Comparison of ENCODE assay signal across 11 cellular contexts in genomic region chr18:12253517-12254136, GRCh38. TPM values are rescaled to one million over a fixed set of nuclear protein-coding genes. Genes with fewer than 3 reads are reported as not detected.
DNase-seq lines count a peak whose midpoint lies in the region; ATAC-seq and TF ChIP-seq lines count a peak whose summit lies in the region.
"Had no signal": no experiment of that assay in that cellular context is flagged by ENCODE, and none has a peak within 500 bp of the region (broad histone marks: within the 10 kb centered on the region; RNA-seq: fewer than 3 reads in every experiment).

No MANE protein-coding gene starts in this region.

- H3F3A ChIP-seq in GM23338 (replicated peaks; ENCODE audit: low read depth): peaks cover 4% of the 10 kb centered on the region; the same call in 1 of the 2 replicates

- peak overlapping the region; percentile 74 for H3K4me3 Mint-ChIP-seq in GM23338
- H3K4me3 Mint-ChIP-seq in activated CD4-positive, alpha-beta memory T cell treated with anti-CD3 and anti-CD28 coated beads for 36 hours: no peak overlapping the region
- no peak overlapping the region for H3K4me3 Mint-ChIP-seq in activated CD8-positive, alpha-beta T cell treated with anti-CD3 and anti-CD28 coated beads for 36 hours
- H3K4me3 Mint-ChIP-seq: activated naive CD8-positive, alpha-beta T cell had no signal

- POLR2A ChIA-PET in activated CD4-positive, alpha-beta memory T cell treated with anti-CD3 and anti-CD28 coated beads for 36 hours (lab: Charles Lee): no interaction called here
- POLR2A ChIA-PET in activated CD8-positive, alpha-beta T cell treated with anti-CD3 and anti-CD28 coated beads for 36 hours (lab: Charles Lee): no interaction called here

- TF ChIP-seq CTCF in GM23338 (conservative IDR thresholded peaks at IDR 0.05; ENCODE audit: low read depth in 2 of 2) (no peak), astrocyte of the spinal cord (IDR thresholded peaks at IDR 0.05; ENCODE audit: low read depth, low read length) (no peak)
- no peak for TF ChIP-seq CTCF in activated CD8-positive, alpha-beta T cell treated with anti-CD3 and anti-CD28 coated beads for 36 hours (IDR thresholded peaks at IDR 0.05)

- peaks cover 65% of the 10 kb centered on the region for H3K27me3 Mint-ChIP-seq in GM23338 (ENCODE audit: insufficient read depth, low read depth, poor library complexity)
- peaks cover 54% of the 10 kb centered on the region for H3K27me3 Mint-ChIP-seq in activated CD4-positive, alpha-beta memory T cell treated with anti-CD3 and anti-CD28 coated beads for 36 hours
- H3K27me3 Mint-ChIP-seq in activated CD8-positive, alpha-beta T cell treated with anti-CD3 and anti-CD28 coated beads for 36 hours: peaks cover 53% of the 10 kb centered on the region

- in situ Hi-C loops in astrocyte of the spinal cord (cut with HindIII; ENCODE audit: low sequenced_read_pairs): no loop called here

- no peak overlapping the region for H3K27ac ChIP-seq in GM23338 (ENCODE audit: low read depth)
- H3K27ac ChIP-seq: HL-60 had no signal

- peaks cover 16% of the 10 kb centered on the region; the same call in 1 of the 2 replicates for H3K4me1 ChIP-seq in GM23338 (ENCODE audit: insufficient read depth)

- H3K36me3 ChIP-seq in GM23338 (ENCODE audit: insufficient read depth): no peaks in the 10 kb centered on the region; the same call in 1 of the 2 replicates

- peak; percentile 60 for DNase-seq in GM23338 (ENCODE audit: low spot score)
- no peak for DNase-seq in astrocyte of the spinal cord (ENCODE audit: low read depth, low spot score)
- no peak for DNase-seq in sciatic nerve (ENCODE audit: low spot score)
- no peak for DNase-seq in activated CD4-positive, alpha-beta memory T cell treated with anti-CD3 and anti-CD28 coated beads for 36 hours
- DNase-seq in stimulated activated CD4-positive, alpha-beta T cell treated with anti-CD3 and anti-CD28 coated beads, Interleukin-1b, Interleukin-23, amount 100 ng/mL, for 48 hours: no peak
- no peak for DNase-seq in NCI-H774 (lab: John Stamatoyannopoulos, UW)
- no peak for DNase-seq in activated CD8-positive, alpha-beta T cell treated with anti-CD3 and anti-CD28 coated beads for 36 hours
- DNase-seq: NCI-H446 treated with DMSO at 0.1 percent for 48 hours had no signal

- no peaks in the 10 kb centered on the region for H3K9me2 ChIP-seq in GM23338 (ENCODE audit: insufficient read depth)

- CTCF ChIA-PET in activated CD4-positive, alpha-beta memory T cell treated with anti-CD3 and anti-CD28 coated beads for 36 hours (lab: Charles Lee): no interaction called here
- CTCF ChIA-PET in activated CD8-positive, alpha-beta T cell treated with anti-CD3 and anti-CD28 coated beads for 36 hours (lab: Charles Lee): interaction anchor here (2.2 to 4.0 kb wide), 2 partner anchors 17 to 18 kb away, joined by 8 to 21 read pairs; no protein-coding TSS in a partner anchor

- H3K9me3 Mint-ChIP-seq in GM23338: no peaks in the 10 kb centered on the region; the same call in 2 of the 3 replicates
- H3K9me3 Mint-ChIP-seq in activated CD4-positive, alpha-beta memory T cell treated with anti-CD3 and anti-CD28 coated beads for 36 hours: no peaks in the 10 kb centered on the region
- H3K9me3 Mint-ChIP-seq in activated CD8-positive, alpha-beta T cell treated with anti-CD3 and anti-CD28 coated beads for 36 hours: no peaks in the 10 kb centered on the region

- H3K4me2 ChIP-seq in GM23338: peak overlapping the region; percentile 98

- intact Hi-C loops in sciatic nerve (cut with DNase I): no loop called here
- intact Hi-C loops in activated CD4-positive, alpha-beta memory T cell treated with anti-CD3 and anti-CD28 coated beads for 36 hours (cut with micrococcal nuclease): no loop called here
- intact Hi-C loops in activated CD8-positive, alpha-beta T cell treated with anti-CD3 and anti-CD28 coated beads for 36 hours (cut with micrococcal nuclease): no loop called here

- H3K4me1 Mint-ChIP-seq in GM23338: peaks cover 20% of the 10 kb centered on the region
- H3K4me1 Mint-ChIP-seq in activated CD4-positive, alpha-beta memory T cell treated with anti-CD3 and anti-CD28 coated beads for 36 hours (ENCODE audit: low read depth): no peaks in the 10 kb centered on the region
- H3K4me1 Mint-ChIP-seq in activated CD8-positive, alpha-beta T cell treated with anti-CD3 and anti-CD28 coated beads for 36 hours (ENCODE audit: low read depth): no peaks in the 10 kb centered on the region

- H3K79me2 ChIP-seq in GM23338 (replicated peaks; ENCODE audit: insufficient read depth): no peaks in the 10 kb centered on the region

- H4K20me1 ChIP-seq in GM23338 (replicated peaks; ENCODE audit: insufficient read depth): no peaks in the 10 kb centered on the region

- H3K4me3 ChIP-seq in GM23338: peak overlapping the region; percentile 72
- H3K4me3 ChIP-seq in astrocyte of the spinal cord (ENCODE audit: low read depth, low read length): peak overlapping the region; percentile 5
- H3K4me3 ChIP-seq in iPS-18c (ENCODE audit: insufficient read depth, low read depth, low read length): peak overlapping the region; percentile 50

- H3K27ac Mint-ChIP-seq in GM23338: no peak overlapping the region
- no peak overlapping the region for H3K27ac Mint-ChIP-seq in activated CD4-positive, alpha-beta memory T cell treated with anti-CD3 and anti-CD28 coated beads for 36 hours
- no peak overlapping the region for H3K27ac Mint-ChIP-seq in activated CD8-positive, alpha-beta T cell treated with anti-CD3 and anti-CD28 coated beads for 36 hours
- H3K27ac Mint-ChIP-seq: activated naive CD8-positive, alpha-beta T cell had no signal

- no peaks in the 10 kb centered on the region for H3K9me3 ChIP-seq in iPS-18c (ENCODE audit: control insufficient read depth, insufficient read depth, low read length)

- peak overlapping the region; percentile 99 for H2AFZ ChIP-seq in GM23338

- H3K36me3 Mint-ChIP-seq in GM23338 (ENCODE audit: low read depth): no peaks in the 10 kb centered on the region
- no peaks in the 10 kb centered on the region for H3K36me3 Mint-ChIP-seq in activated CD4-positive, alpha-beta memory T cell treated with anti-CD3 and anti-CD28 coated beads for 36 hours
- no peaks in the 10 kb centered on the region for H3K36me3 Mint-ChIP-seq in activated CD8-positive, alpha-beta T cell treated with anti-CD3 and anti-CD28 coated beads for 36 hours (ENCODE audit: low read depth)
- H3K36me3 Mint-ChIP-seq: activated naive CD8-positive, alpha-beta T cell had no signal

- peak; percentile 55 for ATAC-seq in GM23338
- peak; percentile 12 for ATAC-seq in sciatic nerve
- ATAC-seq in activated CD8-positive, alpha-beta T cell treated with anti-CD3 and anti-CD28 coated beads for 36 hours: no peak

- peaks cover 67% of the 10 kb centered on the region for H3K27me3 ChIP-seq in GM23338 (ENCODE audit: insufficient read depth)

TF ChIP-seq in GM23338, 12 proteins besides CTCF, POLR2A, EP300 and RAD21:
- TF ChIP-seq POLR2AphosphoS5 (IDR thresholded peaks at IDR 0.05; ENCODE audit: low read depth) (no peak), EZH2 (IDR thresholded peaks at IDR 0.05; ENCODE audit: low read depth, unreplicated experiment) (peak; percentile 77)

RNA-seq across cellular contexts. Expression of gene CIDEA, which starts 0.5 kb away (rescaled TPM):
- not detected in 2 replicates for total RNA-seq in GM23338 (2014; rRNA removed; shearing (Covaris generic))
- 0.45 TPM in 1 of 2 replicates, not detected in the other for polyA plus RNA-seq in GM23338 (2016; fragmentation: Nextera tagmentation; extraction: Ambion mirVana)
- 5.0 TPM for total RNA-seq in sciatic nerve
- not detected for total RNA-seq in activated CD4-positive, alpha-beta memory T cell treated with anti-CD3 and anti-CD28 coated beads for 36 hours
- total RNA-seq in activated CD8-positive, alpha-beta T cell treated with anti-CD3 and anti-CD28 coated beads for 36 hours: not detected

RNA-seq across cellular contexts. Expression of gene TUBB6, which starts 54.4 kb away (rescaled TPM):
- 282 and 329 TPM in 2 replicates for total RNA-seq in GM23338 (2014; rRNA removed; shearing (Covaris generic))
- polyA plus RNA-seq in GM23338 (2016; fragmentation: Nextera tagmentation; extraction: Ambion mirVana): 136 and 148 TPM in 2 replicates
- total RNA-seq in sciatic nerve: 141 TPM
- 1 to 10 TPM; 6.7 to 7.5 TPM for total RNA-seq in activated CD4-positive, alpha-beta memory T cell treated with anti-CD3 and anti-CD28 coated beads for 36 hours
- total RNA-seq in activated CD8-positive, alpha-beta T cell treated with anti-CD3 and anti-CD28 coated beads for 36 hours: 10 to 100 TPM; 11.5 to 12.6 TPM

Comparison
In these comparisons a context has a peak if more than half of its experiments do, and no peak if none do; other contexts are left out.
1. H3K4me3 ChIP-seq: peak in every context shown above with its lines; median percentile 72 in GM23338; 50 in iPS-18c; 5 in astrocyte of the spinal cord.
2. RNA of gene TUBB6, which starts 54.4 kb away (total RNA-seq): 282 to 329 TPM in GM23338 and 141 TPM in sciatic nerve (single experiment); 11.5 to 12.6 TPM in activated CD8-positive, alpha-beta T cell treated with anti-CD3 and anti-CD28 coated beads for 36 hours and 6.7 to 7.5 TPM in activated CD4-positive, alpha-beta memory T cell treated with anti-CD3 and anti-CD28 coated beads for 36 hours; every median in the first group is over 10 times any median in the second.